Comparison of ENCODE assay signal across 8 cellular contexts in genomic region chr5:62305715-62306493, GRCh38. TPM values are rescaled to one million over a fixed set of nuclear protein-coding genes. Genes with fewer than 3 reads are reported as not detected.
A peak's percentile ranks its signal among the peaks of the same experiment; 100 is the strongest.
DNase-seq lines count a peak whose midpoint lies in the region; ATAC-seq, FAIRE-seq and TF ChIP-seq lines count a peak whose summit lies in the region.

Gene KIF2A, plus strand, starts transcription at chr5:62306206. Its CDS starts 267 bp downstream, at chr5:62306473.

- peak; percentile 90 for ATAC-seq in HG03175 (IDR thresholded peaks at IDR 0.05; ENCODE audit: unreplicated experiment)

- peak; percentile 49 for DNase-seq in AG09309 (ENCODE audit: low read depth)
- DNase-seq in NCI-H2227 treated with DMSO at 0.1 percent for 48 hours (lab: John Stamatoyannopoulos, UW): peak; percentile 75
- DNase-seq in mammary epithelial cell: peak; percentile 94
- DNase-seq in iPS-NIHi11 (ENCODE audit: low spot score): peak; percentile 97
- peak; percentile 94 for DNase-seq in small intestine

- H3K27ac ChIP-seq in mammary epithelial cell (ENCODE audit: insufficient read depth, low read depth, low read length) (peak within 1 kb of the TSS; percentile 76), small intestine (ENCODE audit: low read depth in 1 of 2, low read length in 1 of 2) (peak within 1 kb of the TSS; percentile 90 to 92)

- H3K4me1 ChIP-seq in mammary epithelial cell (ENCODE audit: insufficient read depth, low read length): peaks cover 12% of the 10 kb centered on the region
- no peaks in the 10 kb centered on the region for H3K4me1 ChIP-seq in small intestine (ENCODE audit: control insufficient read depth in 2 of 2, insufficient read depth in 1 of 2, low read depth in 1 of 2, low read length in 1 of 2)

- intact Hi-C loops in mammary epithelial cell (cut with micrococcal nuclease): loop anchor here (5.0 kb wide), 2 partner anchors 59 to 79 kb away; no protein-coding TSS in a partner anchor

- peak within 1 kb of the TSS; percentile 99 for H2AFZ ChIP-seq in mammary epithelial cell (ENCODE audit: low read depth, low read length)

- BruUV-seq in mammary epithelial cell (replicated peaks; lab: Mats Ljungman, UMichigan): no TSS peak

- H3K9me3 ChIP-seq in mammary epithelial cell (replicated peaks; ENCODE audit: insufficient read depth, low read length) (no peaks in the 10 kb centered on the region), small intestine (ENCODE audit: control insufficient read depth, low read depth) (no peaks in the 10 kb centered on the region)

- H3K4me2 ChIP-seq in mammary epithelial cell (ENCODE audit: insufficient read depth, low read depth, low read length): peak within 1 kb of the TSS; percentile 81

- peak; percentile 78 for TF ChIP-seq POLR2A in GM18951 (IDR thresholded peaks at IDR 0.05; ENCODE audit: extremely low read depth, insufficient read depth, insufficient read length)

- H3K9ac ChIP-seq in mammary epithelial cell (ENCODE audit: insufficient read depth, low read length): peak within 1 kb of the TSS; percentile 81

- dilution Hi-C loops in mammary epithelial cell (cut with HindIII; ENCODE audit: low sequenced_read_pairs): no loop called here

- H3K4me3 ChIP-seq in AG09309 (ENCODE audit: control insufficient read depth, low read depth, low read length) (peak within 1 kb of the TSS; percentile 55), WI38 (ENCODE audit: low read depth, low read length) (peak within 1 kb of the TSS; percentile 87), mammary epithelial cell (replicated peaks in 1 of 3; ENCODE audit: insufficient read depth in 1 of 3, low read depth in 2 of 3, low read length in 3 of 3) (peak within 1 kb of the TSS; percentile 83 to 96 (median 88)), small intestine (ENCODE audit: low read depth in 1 of 2, low read length in 2 of 2) (peak within 1 kb of the TSS; percentile 81 to 92)

- no peaks in the 10 kb centered on the region for H4K20me1 ChIP-seq in mammary epithelial cell (ENCODE audit: insufficient read depth, low read length)

- H3K27me3 ChIP-seq in mammary epithelial cell (ENCODE audit: insufficient read depth, low read length) (no peaks in the 10 kb centered on the region), small intestine (ENCODE audit: control insufficient read depth in 2 of 2, insufficient read depth in 2 of 2, low read length in 2 of 2) (no peaks in the 10 kb centered on the region)

- FAIRE-seq in small intestine (lab: Jason Lieb, UNC): no peak

- in situ Hi-C loops in GM18951 (cut with MboI; ENCODE audit: low sequenced_read_pairs, unreplicated experiment): no loop called here
- in situ Hi-C loops in mammary epithelial cell (cut with MboI; ENCODE audit: low sequenced_read_pairs in 2 of 2): no loop called here

- peaks cover 49% of the 10 kb centered on the region for H3K79me2 ChIP-seq in mammary epithelial cell (ENCODE audit: insufficient read depth, low read length)

- CTCF ChIA-PET in mammary epithelial cell (lab: Charles Lee; ENCODE audit: low non-redundant PET): interaction anchor here (0.5 kb wide), 1 partner anchor 38 kb away, joined by 5 read pairs; no protein-coding TSS in a partner anchor

- WGBS in mammary epithelial cell (ENCODE audit: low coverage, missing lambda C conversion rate): 1% methylated on average over 18 of the region's 86 CpGs
- 1% methylated on average over 57 to 86 of the region's 86 CpGs for WGBS in small intestine, 3 donors

- H3K36me3 ChIP-seq in mammary epithelial cell (ENCODE audit: insufficient read depth, low read length) (no peaks in the 10 kb centered on the region), small intestine (ENCODE audit: control insufficient read depth in 2 of 2, insufficient read depth in 2 of 2, low read length in 2 of 2) (no peaks in the 10 kb centered on the region)

- TF ChIP-seq CTCF in AG09309 (IDR thresholded peaks at IDR 0.05; ENCODE audit: control insufficient read depth, insufficient read depth, low read depth, low read length, missing control alignments) (no peak), WI38 (IDR thresholded peaks at IDR 0.05; ENCODE audit: low read depth, low read length) (no peak), mammary epithelial cell (conservative IDR thresholded peaks at IDR 0.05 in 1 of 2, IDR thresholded peaks at IDR 0.05 in 1 of 2; ENCODE audit: extremely low read depth in 1 of 2, insufficient read depth in 1 of 2, low read depth in 1 of 2, low read length in 2 of 2) (no peak)

RNA-seq across cellular contexts. Expression of gene KIF2A, which starts in this region (rescaled TPM):
- total RNA-seq in mammary epithelial cell: 10 to 100 TPM; 35.2 to 56.5 TPM
- polyA plus RNA-seq in mammary epithelial cell: 23.4 TPM
- polyA minus RNA-seq in mammary epithelial cell: 49.3 TPM
- polyA plus RNA-seq in small intestine: 10 to 100 TPM; 10.8 to 13.7 (median 12.1) TPM

Comparison
In these comparisons a context has a peak if more than half of its experiments do, and no peak if none do; other contexts are left out.
1. Peak in every context shown above with its lines: DNase-seq, ATAC-seq, H3K4me3 ChIP-seq and H3K27ac ChIP-seq.